ENCODE assay signal across 12 cellular contexts in genomic region chr15:48355377-48355776, GRCh38. TPM values are rescaled to one million over a fixed set of nuclear protein-coding genes. Genes with fewer than 3 reads are reported as not detected.
DNase-seq lines count a peak whose midpoint lies in the region; ATAC-seq and TF ChIP-seq lines count a peak whose summit lies in the region.
"Had no signal": no experiment of that assay in that cellular context is flagged by ENCODE, and none has a peak within 500 bp of the region (broad histone marks: within the 10 kb centered on the region; RNA-seq: fewer than 3 reads in every experiment).

No MANE protein-coding gene starts in this region.

- H3K27ac ChIP-seq in GM23248, result peak overlapping the region; percentile 91
- H3K27ac ChIP-seq in left lung, result no peak overlapping the region
- H3K27ac ChIP-seq in ovary, result no peak overlapping the region
- H3K27ac ChIP-seq: C4-2B, pancreas had no signal

- H3K36me3 ChIP-seq in GM23248 (ENCODE audit: low read depth), result no peaks in the 10 kb centered on the region
- H3K36me3 ChIP-seq in adipocyte (ENCODE audit: control insufficient read depth, insufficient read depth, low read length, severe bottlenecking), result no peaks in the 10 kb centered on the region
- no peaks in the 10 kb centered on the region for H3K36me3 ChIP-seq in left lung
- H3K36me3 ChIP-seq in ovary, result no peaks in the 10 kb centered on the region
- H3K36me3 ChIP-seq: pancreas had no signal

- no peaks in the 10 kb centered on the region for H3K9me2 ChIP-seq in GM23248 (ENCODE audit: insufficient read depth)

- no peaks in the 10 kb centered on the region for H3K79me2 ChIP-seq in GM23248 (ENCODE audit: insufficient read depth)

- in situ Hi-C loops in GM23248 (cut with MboI), result loop anchor here (25.0 kb wide), 1 partner anchor 282 kb away; the partner anchor contains the start of gene FBN1

- 24 to 32% methylated on average over 6 of the region's 6 CpGs for WGBS in GM23248 (ENCODE audit: low coverage in 1 of 2, low lambda C conversion rate in 2 of 2, missing lambda C conversion rate in 2 of 2), 2 experiments
- WGBS in ovary, 3 donors, result 54 to 61% (median 56%) methylated on average over 6 of the region's 6 CpGs

- H3K4me3 ChIP-seq in GM23248, result peak overlapping the region; percentile 46
- H3K4me3 ChIP-seq in adipocyte (ENCODE audit: low read length), result peak overlapping the region; percentile 40
- H3K4me3 ChIP-seq in left lung, result no peak overlapping the region
- no peak overlapping the region for H3K4me3 ChIP-seq in ovary
- H3K4me3 ChIP-seq: pancreas had no signal

- H3K4me1 ChIP-seq in GM23248 (ENCODE audit: insufficient read depth) (peaks cover 45% of the 10 kb centered on the region), adipocyte (ENCODE audit: control insufficient read depth, insufficient read depth, low read length) (peaks cover 39% of the 10 kb centered on the region), left lung (peaks cover 0 to 9% of the 10 kb centered on the region in 2 donors), ovary (ENCODE audit: insufficient read depth) (no peaks in the 10 kb centered on the region)
- H3K4me1 ChIP-seq: pancreas had no signal

- intact Hi-C loops in left lung (cut with DNase I) (no loop called here), ovary (cut with DNase I) (loop anchor here in 2 of 4 donors (5.0 to 10.0 kb wide), 2 partner anchors 287 to 449 kb away; no protein-coding TSS in a partner anchor)

- TF ChIP-seq EP300 in ovary (IDR thresholded peaks at IDR 0.05), result no peak

- TF ChIP-seq POLR2A in ovary (IDR thresholded peaks at IDR 0.05), result no peak

- H3K9ac ChIP-seq in GM23248 (peak overlapping the region; percentile 74), adipocyte (ENCODE audit: low read length) (peak overlapping the region; percentile 39)

- H3K4me2 ChIP-seq in GM23248 (ENCODE audit: unreplicated experiment), result peak overlapping the region; percentile 75

- ATAC-seq in left lung (peak; percentile 28), HG02571 (IDR thresholded peaks at IDR 0.05; ENCODE audit: unreplicated experiment) (no peak)

- no peaks in the 10 kb centered on the region for H3K9me3 ChIP-seq in GM23248 (ENCODE audit: low read depth)
- no peaks in the 10 kb centered on the region for H3K9me3 ChIP-seq in adipocyte (ENCODE audit: control insufficient read depth, low read length)
- H3K9me3 ChIP-seq in left lung, result no peaks in the 10 kb centered on the region
- H3K9me3 ChIP-seq in ovary, result no peaks in the 10 kb centered on the region
- H3K9me3 ChIP-seq: pancreas had no signal

- DNase-seq in AG20443 (ENCODE audit: low spot score) (peak; percentile 85), GM23248 (peak; percentile 91), adipocyte (ENCODE audit: low read depth) (no peak), left lung (no peak), NCI-H1436 (lab: John Stamatoyannopoulos, UW) (no peak), NCI-H1436 treated with DMSO at 0.1 percent for 48 hours (lab: John Stamatoyannopoulos, UW) (no peak), ovary (no peak)
- DNase-seq: GOT3, NCI-H146, pancreas had no signal

- no peak for TF ChIP-seq CTCF in left lung (IDR thresholded peaks at IDR 0.05)
- TF ChIP-seq CTCF in ovary (IDR thresholded peaks at IDR 0.05), result no peak

- peaks cover 47% of the 10 kb centered on the region for H3F3A ChIP-seq in GM23248 (ENCODE audit: insufficient read depth)

- peak overlapping the region; percentile 68 for H2AFZ ChIP-seq in GM23248

- H3K27me3 ChIP-seq in GM23248 (replicated peaks; ENCODE audit: insufficient read depth), result no peaks in the 10 kb centered on the region
- no peaks in the 10 kb centered on the region for H3K27me3 ChIP-seq in adipocyte (replicated peaks; ENCODE audit: control insufficient read depth, insufficient read depth, low read length)
- H3K27me3 ChIP-seq in left lung, result no peaks in the 10 kb centered on the region
- no peaks in the 10 kb centered on the region for H3K27me3 ChIP-seq in ovary
- H3K27me3 ChIP-seq: pancreas had no signal

- no peaks in the 10 kb centered on the region for H4K20me1 ChIP-seq in GM23248 (ENCODE audit: insufficient read depth)

RNA-seq across cellular contexts. Expression of gene DUT, which starts 24.1 kb away (rescaled TPM):
- 78.0 and 80.6 TPM in 2 replicates for total RNA-seq in GM23248 (2014; rRNA removed; shearing (Covaris generic))
- polyA plus RNA-seq in GM23248 (2016; fragmentation: Nextera tagmentation; extraction: Ambion mirVana) (149 and 156 TPM in 2 replicates), ovary (10 to 100 TPM; 63.1 to 84.1 TPM)
- total RNA-seq in left lung (10 to 100 TPM; 78.0 to 78.9 TPM), ovary (100 to 1,000 TPM in 3 of 7 donors, 10 to 100 TPM in 4; 72.6 to 131 (median 95.0) TPM)

Comparison
In these comparisons a context has a peak if more than half of its experiments do, and no peak if none do; other contexts are left out.
1. DNase-seq: peak in AG20443 (single experiment) and GM23248 (single experiment); none in adipocyte (single experiment), left lung (0 of 2), NCI-H1436 (single experiment), NCI-H1436 treated with DMSO at 0.1 percent for 48 hours (single experiment) and ovary (0 of 5).
2. H3K4me3 ChIP-seq: peak in GM23248 (single experiment) and adipocyte (single experiment); none in left lung (0 of 2) and ovary (single experiment).